In genomic region chr16:13936596-13937081, GRCh38 we compare ENCODE assay signal across 11 cellular contexts.
DNase-seq lines count a peak whose midpoint lies in the region; ATAC-seq and TF ChIP-seq lines count a peak whose summit lies in the region.
"Had no signal": no experiment of that assay in that cellular context is flagged by ENCODE, and none has a peak within 500 bp of the region (broad histone marks: within the 10 kb centered on the region; RNA-seq: fewer than 3 reads in every experiment).

No MANE protein-coding gene starts in this region.

- no peaks in the 10 kb centered on the region for H3K27me3 Mint-ChIP-seq in central memory CD8-positive, alpha-beta T cell
- H3K27me3 Mint-ChIP-seq: effector memory CD8-positive, alpha-beta T cell had no signal

- peaks cover 5% of the 10 kb centered on the region for H3K4me1 Mint-ChIP-seq in central memory CD8-positive, alpha-beta T cell

- DNase-seq in AG10803 (ENCODE audit: low read depth): peak; percentile 75
- DNase-seq in NB4 (ENCODE audit: low read depth): peak; percentile 72
- DNase-seq in central memory CD8-positive, alpha-beta T cell (ENCODE audit: low spot score in 2 of 2): no peak
- DNase-seq in medulla oblongata (ENCODE audit: extremely low spot score): peak; percentile 30
- DNase-seq in central memory CD4-positive, alpha-beta T cell: no peak
- DNase-seq in foreskin melanocyte: no peak
- DNase-seq in NOMO-1 treated with dmso at 0.1 percent for 144 hours (lab: John Stamatoyannopoulos, UW; ENCODE audit: unreplicated experiment): no peak
- DNase-seq: COR-L47; effector memory CD8-positive, alpha-beta T cell; Kasumi-1 had no signal

- H3K4me3 Mint-ChIP-seq in central memory CD8-positive, alpha-beta T cell: no peak overlapping the region
- H3K4me3 Mint-ChIP-seq: effector memory CD8-positive, alpha-beta T cell had no signal

- TF ChIP-seq CTCF in AG10803 (conservative IDR thresholded peaks at IDR 0.05; ENCODE audit: low read length): no peak
- no peak for TF ChIP-seq CTCF in NB4 (IDR thresholded peaks at IDR 0.05; ENCODE audit: low read depth, low read length)

- ATAC-seq in central memory CD8-positive, alpha-beta T cell (replicated peaks; ENCODE audit: extremely low read depth, poor library complexity, severe bottlenecking): no peak
- no peak for ATAC-seq in GM18909 (IDR thresholded peaks at IDR 0.05; ENCODE audit: poor library complexity, unreplicated experiment)
- ATAC-seq: effector memory CD8-positive, alpha-beta T cell had no signal

- TF ChIP-seq POLR2A in NB4 (IDR thresholded peaks at IDR 0.05; ENCODE audit: extremely low read depth, insufficient read length): no peak

- no peaks in the 10 kb centered on the region for H3K9me3 Mint-ChIP-seq in central memory CD8-positive, alpha-beta T cell
- H3K9me3 Mint-ChIP-seq: effector memory CD8-positive, alpha-beta T cell had no signal

- peaks cover 22% of the 10 kb centered on the region for H3K36me3 Mint-ChIP-seq in central memory CD8-positive, alpha-beta T cell (ENCODE audit: insufficient read depth)

- H3K4me3 ChIP-seq in AG10803 (ENCODE audit: low read length) (no peak overlapping the region), NB4 (ENCODE audit: low read depth, low read length) (no peak overlapping the region)

- H3K27ac Mint-ChIP-seq in central memory CD8-positive, alpha-beta T cell (ENCODE audit: low read depth): peak overlapping the region; percentile 49

Comparison
In these comparisons a context has a peak if more than half of its experiments do, and no peak if none do; other contexts are left out.
1. DNase-seq: peak in AG10803 (single experiment), NB4 (single experiment) and medulla oblongata (single experiment); none in central memory CD8-positive, alpha-beta T cell (0 of 2), central memory CD4-positive, alpha-beta T cell (single experiment), foreskin melanocyte (single experiment) and NOMO-1 treated with dmso at 0.1 percent for 144 hours (single experiment).